In genomic region chr11:111298466-111299110, GRCh38 we compare ENCODE assay signal across 8 cellular contexts. TPM values are rescaled to one million over a fixed set of nuclear protein-coding genes. Genes with fewer than 3 reads are reported as not detected.
DNase-seq lines count a peak whose midpoint lies in the region; ATAC-seq and TF ChIP-seq lines count a peak whose summit lies in the region.

A gene with protein sequence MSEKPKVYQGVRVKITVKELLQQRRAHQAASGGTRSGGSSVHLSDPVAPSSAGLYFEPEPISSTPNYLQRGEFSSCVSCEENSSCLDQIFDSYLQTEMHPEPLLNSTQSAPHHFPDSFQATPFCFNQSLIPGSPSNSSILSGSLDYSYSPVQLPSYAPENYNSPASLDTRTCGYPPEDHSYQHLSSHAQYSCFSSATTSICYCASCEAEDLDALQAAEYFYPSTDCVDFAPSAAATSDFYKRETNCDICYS (plus strand): TSS chr11:111298546. CDS start chr11:111298582, 36 bp downstream.

- intact Hi-C loops in colonic mucosa (cut with DNase I): loop anchor here (5.0 kb wide), 1 partner anchor 124 kb away; no protein-coding TSS in a partner anchor

- no peaks in the 10 kb centered on the region for H3K9me2 ChIP-seq in DOHH2 (replicated peaks; ENCODE audit: control insufficient read depth, low read length)

- no peak within 1 kb of the TSS for H3K27ac ChIP-seq in DOHH2 (ENCODE audit: low read depth, low read length)
- H3K27ac ChIP-seq in colonic mucosa: peak within 1 kb of the TSS; percentile 60

- no peak for DNase-seq in colonic mucosa
- no peak for DNase-seq in superior temporal gyrus (ENCODE audit: extremely low spot score)
- no peak for DNase-seq in NK-92 (lab: John Stamatoyannopoulos, UW; ENCODE audit: unreplicated experiment)
- DNase-seq in NCI-H226: no peak
- DNase-seq in NCI-H2171 (lab: John Stamatoyannopoulos, UW): no peak

- no peaks in the 10 kb centered on the region for H3F3A ChIP-seq in DOHH2 (ENCODE audit: control insufficient read depth, insufficient read depth)

- H3K79me2 ChIP-seq in DOHH2 (ENCODE audit: control insufficient read depth, low read length): no peaks in the 10 kb centered on the region

- peak within 1 kb of the TSS; percentile 46 for H3K4me2 ChIP-seq in DOHH2 (ENCODE audit: low read length)

- TF ChIP-seq CTCF in DOHH2 (IDR thresholded peaks at IDR 0.05; ENCODE audit: low read depth, low read length, poor library complexity, severe bottlenecking): no peak
- TF ChIP-seq CTCF in colonic mucosa (IDR thresholded peaks at IDR 0.05): no peak

- H3K9me3 ChIP-seq in DOHH2 (ENCODE audit: control insufficient read depth, insufficient read depth, low read length) (no peaks in the 10 kb centered on the region), colonic mucosa (no peaks in the 10 kb centered on the region), mucosa of stomach (ENCODE audit: control insufficient read depth, low read length) (no peaks in the 10 kb centered on the region)

- H3K27me3 ChIP-seq in DOHH2 (ENCODE audit: control insufficient read depth, low read length) (peaks cover 29% of the 10 kb centered on the region), colonic mucosa (no peaks in the 10 kb centered on the region), mucosa of stomach (ENCODE audit: control insufficient read depth, insufficient read depth, low read length) (no peaks in the 10 kb centered on the region)

- no peaks in the 10 kb centered on the region for H4K20me1 ChIP-seq in DOHH2 (ENCODE audit: control insufficient read depth, insufficient read depth, low read depth, low read length)

- H3K4me1 ChIP-seq in DOHH2 (ENCODE audit: control insufficient read depth, low read length) (peaks cover 17% of the 10 kb centered on the region), colonic mucosa (peaks cover 5% of the 10 kb centered on the region), mucosa of stomach (ENCODE audit: control insufficient read depth, insufficient read depth, low read length) (peaks cover 31% of the 10 kb centered on the region)

- H3K9ac ChIP-seq in colonic mucosa (ENCODE audit: low read depth in 2 of 2, low read length in 2 of 2) (peak within 1 kb of the TSS; percentile 84 to 91), mucosa of stomach (ENCODE audit: low read length) (peak within 1 kb of the TSS; percentile 87)

- H3K4me3 ChIP-seq in DOHH2 (ENCODE audit: low read length): 0 out of 2 replicates have a peak within 1 kb of the TSS, but pooled peaks have one; percentile 12
- H3K4me3 ChIP-seq in colonic mucosa: peak within 1 kb of the TSS; percentile 67
- H3K4me3 ChIP-seq in mucosa of stomach (ENCODE audit: low read length): peak within 1 kb of the TSS; percentile 61

- H3K36me3 ChIP-seq in DOHH2 (ENCODE audit: control insufficient read depth, low read length) (no peaks in the 10 kb centered on the region), colonic mucosa (no peaks in the 10 kb centered on the region), mucosa of stomach (ENCODE audit: control insufficient read depth, insufficient read depth, low read length) (peaks cover 8% of the 10 kb centered on the region)

- peak; percentile 40 for ATAC-seq in HG03045 (IDR thresholded peaks at IDR 0.05; ENCODE audit: unreplicated experiment)

RNA-seq across cellular contexts. Expression of the gene that starts here (rescaled TPM):
- 1 to 10 TPM; 4.5 to 7.9 TPM for total RNA-seq in colonic mucosa

Comparison
In these comparisons a context has a peak if more than half of its experiments do, and no peak if none do; other contexts are left out.
1. H3K4me3 ChIP-seq: peak in every context shown above with its lines; median percentile 67 in colonic mucosa; 61 in mucosa of stomach; 12 in DOHH2.